Comparison of ENCODE assay signal across 10 cellular contexts in genomic region chr1:193418745-193419058, GRCh38.
DNase-seq lines count a peak whose midpoint lies in the region; ATAC-seq and TF ChIP-seq lines count a peak whose summit lies in the region.
"Had no signal": no experiment of that assay in that cellular context is flagged by ENCODE, and none has a peak within 500 bp of the region (broad histone marks: within the 10 kb centered on the region; RNA-seq: fewer than 3 reads in every experiment).

No MANE protein-coding gene starts in this region.

- no peak overlapping the region for H4K91ac ChIP-seq in H9 (ENCODE audit: insufficient read length, low read depth, low read length)

- H3K4me3 ChIP-seq in ACC112 (ENCODE audit: low read depth, low read length) = peak overlapping the region; percentile 76
- peak overlapping the region; percentile 25 to 53 (median 30) for H3K4me3 ChIP-seq in breast epithelium

- H2BK120ac ChIP-seq in H9 (ENCODE audit: low read depth, low read length, poor library complexity, severe bottlenecking) = no peak overlapping the region

- DNase-seq in breast epithelium (ENCODE audit: low spot score in 2 of 2) (no peak), naive B cell (no peak), H9 (no peak), NOMO-1 treated with dmso at 0.1 percent for 144 hours (lab: John Stamatoyannopoulos, UW; ENCODE audit: unreplicated experiment) (no peak)
- no peak for DNase-seq in activated CD4-positive, alpha-beta T cell treated with anti-CD3 and anti-CD28 coated beads, Interleukin-2, amount 50 U/mL, for 48 hours
- DNase-seq: NCI-H1105 treated with DMSO at 0.1 percent for 48 hours; stimulated activated CD4-positive, alpha-beta T cell treated with anti-CD3 and anti-CD28 coated beads, Interleukin-4, amount 100 ng/mL, for 4 hours had no signal

- no peak overlapping the region for H3K56ac ChIP-seq in H9 (ENCODE audit: insufficient read length, low read depth, low read length)

- no peak overlapping the region for H2BK15ac ChIP-seq in H9 (ENCODE audit: low read depth, low read length)

- no peak overlapping the region for H2BK20ac ChIP-seq in H9 (ENCODE audit: low read depth, low read length, poor library complexity, severe bottlenecking)

- no peaks in the 10 kb centered on the region for H3K79me1 ChIP-seq in H9 (ENCODE audit: insufficient read depth, low read depth, low read length, poor library complexity, severe bottlenecking)

- no peak overlapping the region for H3K4me2 ChIP-seq in H9 (ENCODE audit: insufficient read depth, insufficient read length, low read length)

- H3K27me3 ChIP-seq in ACC112 (ENCODE audit: insufficient read depth, low read length) (no peaks in the 10 kb centered on the region), breast epithelium (no peaks in the 10 kb centered on the region), H9 (ENCODE audit: insufficient read depth, low read length) (no peaks in the 10 kb centered on the region)

- H3K4me1 ChIP-seq in ACC112 (ENCODE audit: control insufficient read depth, insufficient read depth, low read length, unreplicated experiment) = peaks cover 12% of the 10 kb centered on the region
- no peaks in the 10 kb centered on the region for H3K4me1 ChIP-seq in breast epithelium
- no peaks in the 10 kb centered on the region for H3K4me1 ChIP-seq in H9 (ENCODE audit: insufficient read depth, low read length)

- peak overlapping the region; percentile 50 to 89 (median 74) for H3K4me3 Mint-ChIP-seq in naive B cell
- no peak overlapping the region for H3K4me3 Mint-ChIP-seq in H9

- no peak overlapping the region for H2BK12ac ChIP-seq in H9 (ENCODE audit: insufficient read length, low read depth, low read length)

- no peaks in the 10 kb centered on the region for H3K9me3 ChIP-seq in KOPT-K1 (ENCODE audit: insufficient read depth, low read length, poor library complexity, severe bottlenecking)
- no peaks in the 10 kb centered on the region for H3K9me3 ChIP-seq in breast epithelium
- H3K9me3 ChIP-seq in H9 (ENCODE audit: control insufficient read depth, low read depth, low read length) = no peaks in the 10 kb centered on the region

- no peak overlapping the region for H3K14ac ChIP-seq in H9 (ENCODE audit: insufficient read depth, low read length)

- H4K20me1 ChIP-seq in H9 (ENCODE audit: control insufficient read depth, insufficient read depth, insufficient read length) = no peaks in the 10 kb centered on the region

- no peaks in the 10 kb centered on the region for H3K36me3 ChIP-seq in ACC112 (ENCODE audit: insufficient read depth, low read length)
- no peaks in the 10 kb centered on the region for H3K36me3 ChIP-seq in KOPT-K1 (ENCODE audit: insufficient read depth, low read length)
- H3K36me3 ChIP-seq in breast epithelium = no peaks in the 10 kb centered on the region

- H3T11ph ChIP-seq in H9 (ENCODE audit: low read length) = no peak overlapping the region

- no peak overlapping the region for H3K4ac ChIP-seq in H9 (ENCODE audit: low read depth, low read length)

- no peak overlapping the region for H3K23ac ChIP-seq in H9 (ENCODE audit: insufficient read length, low read depth, low read length)

- H3K9ac ChIP-seq in H9 (ENCODE audit: extremely low read depth, insufficient read length, low read length) = no peak overlapping the region

- intact Hi-C loops in breast epithelium (cut with DNase I; ENCODE audit: low total_unique reads) = no loop called here

- H3K4me1 Mint-ChIP-seq in naive B cell (peaks cover 20 to 30% (median 29%) of the 10 kb centered on the region in 3 donors), H9 (peaks cover 8 to 13% of the 10 kb centered on the region in 2 experiments)

- H3K18ac ChIP-seq in H9 (ENCODE audit: insufficient read length, low read depth, low read length) = no peak overlapping the region

- ATAC-seq in naive B cell (ENCODE audit: low read depth in 2 of 2) (no peak), HG03108 (IDR thresholded peaks at IDR 0.05; ENCODE audit: unreplicated experiment) (no peak)

- H3K36me3 Mint-ChIP-seq in naive B cell (no peaks in the 10 kb centered on the region), H9 (ENCODE audit: insufficient read depth in 1 of 3, low read depth in 3 of 3) (no peaks in the 10 kb centered on the region)

- H4K5ac ChIP-seq in H9 (ENCODE audit: insufficient read length, low read depth, low read length) = no peak overlapping the region

- H3K27ac Mint-ChIP-seq in naive B cell (peak overlapping the region; percentile 1 to 78 (median 40)), H9 (no peak overlapping the region)

- H3K9me3 Mint-ChIP-seq in naive B cell (peaks cover 0 to 2% (median 0%) of the 10 kb centered on the region in 7 donors), H9 (no peaks in the 10 kb centered on the region)

- H2AFZ ChIP-seq in ACC112 (ENCODE audit: low read length, unreplicated experiment) (peak overlapping the region; percentile 98), H9 (ENCODE audit: low read length) (no peak overlapping the region)

- H4K8ac ChIP-seq in H9 (replicated peaks; ENCODE audit: insufficient read length, low read depth, low read length) = no peak overlapping the region

- H3K27ac ChIP-seq in ACC112 (ENCODE audit: low read depth, low read length) (peak overlapping the region; percentile 34), KOPT-K1 (ENCODE audit: low read depth, low read length, poor library complexity, severe bottlenecking) (peak overlapping the region; percentile 61), breast epithelium (no peak overlapping the region), H9 (ENCODE audit: insufficient read length, low read depth, low read length) (no peak overlapping the region)

- H3K27me3 Mint-ChIP-seq in naive B cell (no peaks in the 10 kb centered on the region), H9 (ENCODE audit: low read depth) (no peaks in the 10 kb centered on the region)

- TF ChIP-seq POLR2A in breast epithelium (IDR thresholded peaks at IDR 0.05) = no peak

- H3K79me2 ChIP-seq in ACC112 (ENCODE audit: control insufficient read depth, insufficient read depth, low read length, unreplicated experiment) = no peaks in the 10 kb centered on the region
- no peaks in the 10 kb centered on the region for H3K79me2 ChIP-seq in H9 (ENCODE audit: insufficient read depth, low read length)

- no CpG with 5 or more reads among the region's 3 CpGs for WGBS in H9 (ENCODE audit: extremely low coverage, insufficient read length, low lambda C conversion rate)

- no peak overlapping the region for H2BK5ac ChIP-seq in H9 (ENCODE audit: insufficient read length, low read length)

- H3K23me2 ChIP-seq in H9 (ENCODE audit: insufficient read length, low read depth, low read length, poor library complexity, severe bottlenecking) = no peaks in the 10 kb centered on the region

- no peak overlapping the region for H2AK5ac ChIP-seq in H9 (ENCODE audit: insufficient read length, low read length)

- TF ChIP-seq CTCF in breast epithelium (IDR thresholded peaks at IDR 0.05) (no peak), H9 (conservative IDR thresholded peaks at IDR 0.05) (no peak)

Comparison
In these comparisons a context has a peak if more than half of its experiments do, and no peak if none do; other contexts are left out.
1. H3K27ac ChIP-seq: peak in ACC112 (single experiment) and KOPT-K1 (single experiment); none in breast epithelium (0 of 2) and H9 (single experiment).
2. H3K27ac Mint-ChIP-seq: peak in naive B cell (6 of 6); none in H9 (0 of 3).
3. H3K4me3 Mint-ChIP-seq: peak in naive B cell (8 of 8); none in H9 (0 of 2).